ENCODE assay signal across 9 cellular contexts in the genomic region with DNA sequence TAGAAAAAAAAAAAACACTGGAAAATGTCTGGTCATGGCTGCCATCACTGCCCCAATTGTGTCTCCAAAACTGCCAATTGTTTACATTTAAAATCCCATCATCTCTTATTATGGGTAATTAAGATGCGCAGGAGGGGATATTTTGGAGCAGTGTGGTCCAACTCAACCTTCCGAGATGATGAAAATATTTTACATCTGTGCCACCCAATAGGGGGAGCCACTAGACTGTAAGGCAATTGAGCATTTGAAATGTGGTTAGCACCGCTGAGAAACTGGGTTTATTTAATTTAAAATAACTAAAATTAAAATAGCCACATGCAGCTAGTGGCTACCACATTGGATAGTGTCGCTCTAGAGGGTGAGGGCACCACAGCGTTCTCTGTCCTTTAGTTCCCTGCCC. TPM values are rescaled to one million over a fixed set of nuclear protein-coding genes. Genes with fewer than 3 reads are reported as not detected.
DNase-seq lines count a peak whose midpoint lies in the region; ATAC-seq and TF ChIP-seq lines count a peak whose summit lies in the region.
"Had no signal": no experiment of that assay in that cellular context is flagged by ENCODE, and none has a peak within 500 bp of the region (broad histone marks: within the 10 kb centered on the region; RNA-seq: fewer than 3 reads in every experiment).

No MANE protein-coding gene starts in this region.

- H3K27ac Mint-ChIP-seq in type B pancreatic cell, result no peak overlapping the region

- H3K4me1 Mint-ChIP-seq in type B pancreatic cell (ENCODE audit: unreplicated experiment), result no peaks in the 10 kb centered on the region

- peaks cover 0 to 9% of the 10 kb centered on the region in 2 donors for H3K4me1 ChIP-seq in right atrium auricular region
- peaks cover 0 to 10% (median 4%) of the 10 kb centered on the region in 4 donors for H3K4me1 ChIP-seq in sigmoid colon

- TF ChIP-seq POLR2A in sigmoid colon (IDR thresholded peaks at IDR 0.05), result no peak

- DNase-seq in right atrium auricular region (ENCODE audit: low spot score), result peak; percentile 21
- DNase-seq in Right ventricle myocardium superior, result no peak
- peak; percentile 20 for DNase-seq in NCI-H1694 (lab: John Stamatoyannopoulos, UW)
- peak; percentile 29 for DNase-seq in epithelial cell of esophagus (ENCODE audit: low read depth)
- no peak for DNase-seq in type B pancreatic cell (ENCODE audit: extremely low spot score, unreplicated experiment)
- DNase-seq in NCI-H1436 (lab: John Stamatoyannopoulos, UW), result no peak
- no peak for DNase-seq in stimulated activated CD4-positive, alpha-beta T cell treated with anti-CD3 and anti-CD28 coated beads, Interleukin-4, amount 100 ng/mL, for 1 hour
- no peak for DNase-seq in sigmoid colon
- DNase-seq: activated CD4-positive, alpha-beta T cell treated with anti-CD3 and anti-CD28 coated beads, Interleukin-2, amount 50 U/mL, for 1 hour had no signal

- ATAC-seq in Right ventricle myocardium superior (ENCODE audit: poor library complexity), result no peak

- H3K27ac ChIP-seq in right atrium auricular region (no peak overlapping the region), sigmoid colon (no peak overlapping the region)

- H3K27me3 Mint-ChIP-seq in type B pancreatic cell, result peaks cover 30% of the 10 kb centered on the region

- H3K4me3 Mint-ChIP-seq in type B pancreatic cell, result no peak overlapping the region

- no peaks in the 10 kb centered on the region for H3K36me3 ChIP-seq in right atrium auricular region
- H3K36me3 ChIP-seq in sigmoid colon, result no peaks in the 10 kb centered on the region

- intact Hi-C loops in Right ventricle myocardium superior (cut with DNase I), result no loop called here
- intact Hi-C loops in sigmoid colon (cut with DNase I), result no loop called here

- H3K36me3 Mint-ChIP-seq in type B pancreatic cell, result no peaks in the 10 kb centered on the region

- no peak for TF ChIP-seq EP300 in sigmoid colon (IDR thresholded peaks at IDR 0.05)

- peak in 1 of 2 donors; percentile 27 for TF ChIP-seq CTCF in right atrium auricular region (IDR thresholded peaks at IDR 0.05)
- TF ChIP-seq CTCF in epithelial cell of esophagus (IDR thresholded peaks at IDR 0.05; ENCODE audit: insufficient read depth, low read depth, low read length, missing control alignments), result peak; percentile 54
- peak; percentile 60 for TF ChIP-seq CTCF in type B pancreatic cell (conservative IDR thresholded peaks at IDR 0.05)
- no peak for TF ChIP-seq CTCF in sigmoid colon (IDR thresholded peaks at IDR 0.05)

- WGBS in sigmoid colon, 2 donors, result 56 to 63% methylated on average over 5 of the region's 5 CpGs

- no peaks in the 10 kb centered on the region for H3K27me3 ChIP-seq in right atrium auricular region
- H3K27me3 ChIP-seq in sigmoid colon, result peaks cover 0 to 28% (median 5%) of the 10 kb centered on the region in 3 donors

- no peak overlapping the region for H3K4me3 ChIP-seq in right atrium auricular region
- no peak overlapping the region for H3K4me3 ChIP-seq in epithelial cell of esophagus (ENCODE audit: low read length)
- no peak overlapping the region for H3K4me3 ChIP-seq in sigmoid colon

- H3K9me3 ChIP-seq in right atrium auricular region (no peaks in the 10 kb centered on the region), sigmoid colon (no peaks in the 10 kb centered on the region)

- H3K9me3 Mint-ChIP-seq in type B pancreatic cell, result no peaks in the 10 kb centered on the region

RNA-seq across cellular contexts. Expression of a gene that starts 3.6 kb away (rescaled TPM):
- total RNA-seq in right atrium auricular region (under 1 TPM; 0.12 to 0.30 TPM), Right ventricle myocardium superior (0.05 TPM), type B pancreatic cell (ENCODE audit: low replicate concordance) (not detected in 2 replicates), sigmoid colon (under 1 TPM in 1 of 4 donors, not detected in 3; 0.36 TPM)
- under 1 TPM in 1 of 3 donors, not detected in 2; 0.44 TPM for polyA plus RNA-seq in sigmoid colon

RNA-seq across cellular contexts. Expression of a gene that starts 38.7 kb away (rescaled TPM):
- total RNA-seq in right atrium auricular region (not detected), Right ventricle myocardium superior (not detected), type B pancreatic cell (ENCODE audit: low replicate concordance) (not detected in 2 replicates), sigmoid colon (not detected)
- polyA plus RNA-seq in sigmoid colon, result not detected

RNA-seq across cellular contexts. Expression of a gene that starts 51.5 kb away (rescaled TPM):
- total RNA-seq in right atrium auricular region, result 1 to 10 TPM; 6.1 to 8.5 TPM
- 13.6 TPM for total RNA-seq in Right ventricle myocardium superior
- 9.7 and 18.4 TPM in 2 replicates for total RNA-seq in type B pancreatic cell (ENCODE audit: low replicate concordance)
- 10 to 100 TPM; 12.5 to 28.4 (median 17.0) TPM for total RNA-seq in sigmoid colon
- 1 to 10 TPM in 2 of 3 donors, under 1 TPM in 1; 0.69 to 7.2 (median 3.6) TPM for polyA plus RNA-seq in sigmoid colon

RNA-seq across cellular contexts. Expression of a gene that starts 58.1 kb away (rescaled TPM):
- total RNA-seq in right atrium auricular region, result 1 to 10 TPM; 4.8 to 6.4 TPM
- total RNA-seq in Right ventricle myocardium superior, result 7.9 TPM
- total RNA-seq in type B pancreatic cell (ENCODE audit: low replicate concordance), result 21.9 and 33.2 TPM in 2 replicates
- total RNA-seq in sigmoid colon, result 10 to 100 TPM in 1 of 4 donors, 1 to 10 TPM in 3; 6.1 to 11.0 (median 8.4) TPM
- polyA plus RNA-seq in sigmoid colon, result 1 to 10 TPM; 3.0 to 10.0 (median 6.6) TPM

Comparison
In these comparisons a context has a peak if more than half of its experiments do, and no peak if none do; other contexts are left out.
1. DNase-seq: peak in right atrium auricular region (single experiment), NCI-H1694 (single experiment) and epithelial cell of esophagus (single experiment); none in Right ventricle myocardium superior (single experiment), type B pancreatic cell (single experiment), NCI-H1436 (single experiment), stimulated activated CD4-positive, alpha-beta T cell treated with anti-CD3 and anti-CD28 coated beads, Interleukin-4, amount 100 ng/mL, for 1 hour (single experiment) and sigmoid colon (single experiment).
2. CTCF ChIP-seq: peak in epithelial cell of esophagus (single experiment) and type B pancreatic cell (single experiment); none in sigmoid colon (0 of 4).